21 cellular contexts compared by ENCODE assay signal in genomic region chr13:42539670-42540069, GRCh38. TPM values are rescaled to one million over a fixed set of nuclear protein-coding genes. Genes with fewer than 3 reads are reported as not detected.
DNase-seq lines count a peak whose midpoint lies in the region; ATAC-seq and TF ChIP-seq lines count a peak whose summit lies in the region.
"Had no signal": no experiment of that assay in that cellular context is flagged by ENCODE, and none has a peak within 500 bp of the region (broad histone marks: within the 10 kb centered on the region; RNA-seq: fewer than 3 reads in every experiment).

No MANE protein-coding gene starts in this region.

- H3K23ac ChIP-seq in H9 (ENCODE audit: insufficient read length, low read depth, low read length): no peak overlapping the region

- H2AK5ac ChIP-seq in H9 (ENCODE audit: insufficient read length, low read length): no peak overlapping the region

- H3K9me3 ChIP-seq in H9 (ENCODE audit: control insufficient read depth, low read depth, low read length): no peaks in the 10 kb centered on the region
- H3K9me3 ChIP-seq: adrenal gland, esophagus muscularis mucosa, right atrium auricular region, upper lobe of right lung had no signal

- H2BK5ac ChIP-seq in H9 (ENCODE audit: insufficient read length, low read length): no peak overlapping the region

- no peak for ATAC-seq in HG03159 (IDR thresholded peaks at IDR 0.05; ENCODE audit: unreplicated experiment)
- ATAC-seq: upper lobe of right lung had no signal

- peaks cover 2% of the 10 kb centered on the region for H3K4me1 ChIP-seq in H9 (ENCODE audit: insufficient read depth, low read length)
- H3K4me1 ChIP-seq: adrenal gland, esophagus muscularis mucosa, right atrium auricular region, upper lobe of right lung had no signal

- no peak overlapping the region for H3K27ac ChIP-seq in H9 (ENCODE audit: insufficient read length, low read depth, low read length)
- H3K27ac ChIP-seq in RWPE1: no peak overlapping the region
- H3K27ac ChIP-seq: adrenal gland, esophagus muscularis mucosa, right atrium auricular region, upper lobe of right lung had no signal

- H2BK120ac ChIP-seq in H9 (ENCODE audit: low read depth, low read length, poor library complexity, severe bottlenecking): no peak overlapping the region

- H2BK12ac ChIP-seq in H9 (ENCODE audit: insufficient read length, low read depth, low read length): no peak overlapping the region

- no peak overlapping the region for H4K91ac ChIP-seq in H9 (ENCODE audit: insufficient read length, low read depth, low read length)

- POLR2A ChIA-PET in RWPE1 (lab: Yijun Ruan, JAX; ENCODE audit: low non-redundant PET): no interaction called here

- H3K9ac ChIP-seq in H9 (ENCODE audit: extremely low read depth, insufficient read length, low read length): no peak overlapping the region

- H2AFZ ChIP-seq in H9 (ENCODE audit: low read length): no peak overlapping the region

- no peaks in the 10 kb centered on the region for H3K9me3 Mint-ChIP-seq in H9
- no peaks in the 10 kb centered on the region for H3K9me3 Mint-ChIP-seq in endothelial cell (ENCODE audit: unreplicated experiment)
- peaks cover 4% of the 10 kb centered on the region for H3K9me3 Mint-ChIP-seq in activated T-helper 2 cell treated with anti-CD3 and anti-CD28 coated beads, Interferon-gamma antibody, Interleukin-2, Interleukin-4, amounts not matched to agents 10 μg/mL and 5 μg/mL and 100 μg/mL, durations not matched to agents 14 hours and 24 hours and 36 hours

- no peaks in the 10 kb centered on the region for H4K20me1 ChIP-seq in H9 (ENCODE audit: control insufficient read depth, insufficient read depth, insufficient read length)

- no CpG with 5 or more reads among the region's 7 CpGs for WGBS in H9 (ENCODE audit: extremely low coverage, insufficient read length, low lambda C conversion rate)

- intact Hi-C loops in activated T-helper 2 cell treated with anti-CD3 and anti-CD28 coated beads, Interferon-gamma antibody, Interleukin-2, Interleukin-4, amounts not matched to agents 10 μg/mL and 5 μg/mL and 100 μg/mL, durations not matched to agents 14 hours and 24 hours and 36 hours (cut with micrococcal nuclease): no loop called here

- no peak overlapping the region for H3K18ac ChIP-seq in H9 (ENCODE audit: insufficient read length, low read depth, low read length)

- no peak overlapping the region for H4K8ac ChIP-seq in H9 (replicated peaks; ENCODE audit: insufficient read length, low read depth, low read length)

- H3K23me2 ChIP-seq in H9 (ENCODE audit: insufficient read length, low read depth, low read length, poor library complexity, severe bottlenecking): no peaks in the 10 kb centered on the region

- no peak overlapping the region for H2BK15ac ChIP-seq in H9 (ENCODE audit: low read depth, low read length)

- no peak overlapping the region for H3T11ph ChIP-seq in H9 (ENCODE audit: low read length)

- peak; percentile 37 for DNase-seq in H9
- peak; percentile 67 for DNase-seq in RWPE1 (ENCODE audit: low spot score)
- no peak for DNase-seq in endothelial cell (ENCODE audit: low spot score)
- DNase-seq in iris pigment epithelial cell (ENCODE audit: low read depth): peak; percentile 54
- DNase-seq in activated effector memory CD4-positive, alpha-beta T cell treated with Interleukin-2 at 50 U/mL for 16 hours: no peak
- DNase-seq in KG1 (lab: John Stamatoyannopoulos, UW): no peak
- no peak for DNase-seq in activated T-helper 2 cell treated with anti-CD3 and anti-CD28 coated beads, Interferon-gamma antibody, Interleukin-2, Interleukin-4, amounts not matched to agents 10 μg/mL and 5 μg/mL and 100 μg/mL, durations not matched to agents 14 hours and 24 hours and 36 hours (ENCODE audit: low spot score)
- DNase-seq: activated CD4-positive, alpha-beta T cell treated with anti-CD3 and anti-CD28 coated beads for 48 hours; activated gamma-delta T cell; adrenal gland; central memory CD4-positive, alpha-beta T cell; head of caudate nucleus; NCI-H1436; NCI-H526; nucleus accumbens; SHP77; upper lobe of right lung had no signal

- H3K79me1 ChIP-seq in H9 (ENCODE audit: insufficient read depth, low read depth, low read length, poor library complexity, severe bottlenecking): no peaks in the 10 kb centered on the region

- H3K14ac ChIP-seq in H9 (ENCODE audit: insufficient read depth, low read length): no peak overlapping the region

- H3K4me1 Mint-ChIP-seq in H9 (peaks cover 12 to 15% of the 10 kb centered on the region in 2 experiments), endothelial cell (ENCODE audit: unreplicated experiment) (peaks cover 10% of the 10 kb centered on the region)
- H3K4me1 Mint-ChIP-seq in activated T-helper 2 cell treated with anti-CD3 and anti-CD28 coated beads, Interferon-gamma antibody, Interleukin-2, Interleukin-4, amounts not matched to agents 10 μg/mL and 5 μg/mL and 100 μg/mL, durations not matched to agents 14 hours and 24 hours and 36 hours (ENCODE audit: low read depth): peaks cover 3% of the 10 kb centered on the region

- H3K27me3 ChIP-seq in H9 (ENCODE audit: insufficient read depth, low read length): no peaks in the 10 kb centered on the region
- H3K27me3 ChIP-seq: adrenal gland, esophagus muscularis mucosa, right atrium auricular region, upper lobe of right lung had no signal

- H3K4me2 ChIP-seq in H9 (ENCODE audit: insufficient read depth, insufficient read length, low read length): peak overlapping the region; percentile 11

- peaks cover 2% of the 10 kb centered on the region; the same call in 1 of the 2 replicates for H3K27me3 Mint-ChIP-seq in H9 (ENCODE audit: low read depth)
- H3K27me3 Mint-ChIP-seq in endothelial cell (ENCODE audit: unreplicated experiment): peaks cover 1% of the 10 kb centered on the region
- H3K27me3 Mint-ChIP-seq in activated T-helper 2 cell treated with anti-CD3 and anti-CD28 coated beads, Interferon-gamma antibody, Interleukin-2, Interleukin-4, amounts not matched to agents 10 μg/mL and 5 μg/mL and 100 μg/mL, durations not matched to agents 14 hours and 24 hours and 36 hours (ENCODE audit: low read depth): no peaks in the 10 kb centered on the region

- no peak overlapping the region for H3K4me3 Mint-ChIP-seq in H9
- no peak overlapping the region for H3K4me3 Mint-ChIP-seq in endothelial cell (ENCODE audit: unreplicated experiment)
- H3K4me3 Mint-ChIP-seq in activated T-helper 2 cell treated with anti-CD3 and anti-CD28 coated beads, Interferon-gamma antibody, Interleukin-2, Interleukin-4, amounts not matched to agents 10 μg/mL and 5 μg/mL and 100 μg/mL, durations not matched to agents 14 hours and 24 hours and 36 hours (ENCODE audit: low read depth): no peak overlapping the region

- H3K79me2 ChIP-seq in H9 (ENCODE audit: insufficient read depth, low read length): no peaks in the 10 kb centered on the region

- H2BK20ac ChIP-seq in H9 (ENCODE audit: low read depth, low read length, poor library complexity, severe bottlenecking): no peak overlapping the region

- no peak overlapping the region for H3K4ac ChIP-seq in H9 (ENCODE audit: low read depth, low read length)

- no peak overlapping the region for H4K5ac ChIP-seq in H9 (ENCODE audit: insufficient read length, low read depth, low read length)

- TF ChIP-seq CTCF in H9 (conservative IDR thresholded peaks at IDR 0.05): no peak
- no peak for TF ChIP-seq CTCF in RWPE1 (conservative IDR thresholded peaks at IDR 0.05; ENCODE audit: low read depth)
- no peak for TF ChIP-seq CTCF in endothelial cell (IDR thresholded peaks at IDR 0.05; ENCODE audit: unreplicated experiment)

- no peak overlapping the region for H3K56ac ChIP-seq in H9 (ENCODE audit: insufficient read length, low read depth, low read length)

- CTCF ChIA-PET in RWPE1 (lab: Yijun Ruan, JAX): interaction anchor here (1.4 kb wide), 1 partner anchor 148 kb away, joined by 3 read pairs; no protein-coding TSS in a partner anchor

- no peaks in the 10 kb centered on the region for H3K36me3 Mint-ChIP-seq in H9 (ENCODE audit: insufficient read depth in 1 of 3, low read depth in 3 of 3)
- no peaks in the 10 kb centered on the region for H3K36me3 Mint-ChIP-seq in endothelial cell (ENCODE audit: low read depth, unreplicated experiment)
- H3K36me3 Mint-ChIP-seq in activated T-helper 2 cell treated with anti-CD3 and anti-CD28 coated beads, Interferon-gamma antibody, Interleukin-2, Interleukin-4, amounts not matched to agents 10 μg/mL and 5 μg/mL and 100 μg/mL, durations not matched to agents 14 hours and 24 hours and 36 hours (ENCODE audit: low read depth): no peaks in the 10 kb centered on the region

- peak overlapping the region in 1 of 3 experiments; percentile 21; a peak in 2 of 7 replicates for H3K27ac Mint-ChIP-seq in H9
- peak overlapping the region; percentile 3 for H3K27ac Mint-ChIP-seq in endothelial cell (ENCODE audit: unreplicated experiment)
- H3K27ac Mint-ChIP-seq in activated T-helper 2 cell treated with anti-CD3 and anti-CD28 coated beads, Interferon-gamma antibody, Interleukin-2, Interleukin-4, amounts not matched to agents 10 μg/mL and 5 μg/mL and 100 μg/mL, durations not matched to agents 14 hours and 24 hours and 36 hours: no peak overlapping the region

RNA-seq across cellular contexts. Expression of gene TNFSF11, which starts 34.3 kb away (rescaled TPM):
- total RNA-seq in H9 (2021) (3.4 and 3.5 TPM in 2 replicates), endothelial cell (ENCODE audit: unreplicated experiment) (0.21 TPM)
- total RNA-seq in activated T-helper 2 cell treated with anti-CD3 and anti-CD28 coated beads, Interferon-gamma antibody, Interleukin-2, Interleukin-4, amounts not matched to agents 10 μg/mL and 5 μg/mL and 100 μg/mL, durations not matched to agents 14 hours and 24 hours and 36 hours: 4.4 and 5.0 TPM in 2 replicates
- total RNA-seq: adrenal gland, right atrium auricular region, subcutaneous adipose tissue, upper lobe of right lung had no signal

Comparison
In these comparisons a context has a peak if more than half of its experiments do, and no peak if none do; other contexts are left out.
1. DNase-seq: peak in H9 (single experiment), RWPE1 (single experiment) and iris pigment epithelial cell (single experiment); none in endothelial cell (single experiment), activated effector memory CD4-positive, alpha-beta T cell treated with Interleukin-2 at 50 U/mL for 16 hours (single experiment), KG1 (single experiment) and activated T-helper 2 cell treated with anti-CD3 and anti-CD28 coated beads, Interferon-gamma antibody, Interleukin-2, Interleukin-4, amounts not matched to agents 10 μg/mL and 5 μg/mL and 100 μg/mL, durations not matched to agents 14 hours and 24 hours and 36 hours (single experiment).